ENCODE assay signal across 8 cellular contexts in genomic region chr1:224266936-224267856, GRCh38.
DNase-seq lines count a peak whose midpoint lies in the region; ATAC-seq, FAIRE-seq and TF ChIP-seq lines count a peak whose summit lies in the region.
"Not testable (repeated sequence)": the region's sequence is repeated elsewhere in the genome, so short reads cannot be mapped to it uniquely, and the experiment has no call there.

No MANE protein-coding gene starts in this region.

- H2AFZ ChIP-seq in PC-9; GM12878 (ENCODE audit: control insufficient read depth, low read depth, low read length): not testable (repeated sequence)

- not testable (repeated sequence) for H3F3A ChIP-seq in PC-9 (ENCODE audit: insufficient read depth, low read depth)

- CTCF ChIA-PET in CD4-positive, alpha-beta memory T cell (lab: Charles Lee; ENCODE audit: partially characterized antibody), result interaction anchor here (1.1 kb wide), 1 partner anchor 190 kb away, joined by 6 read pairs; no protein-coding TSS in a partner anchor
- CTCF ChIA-PET in PC-9 (lab: Charles Lee) (interaction anchor here (0.6 kb wide), 1 partner anchor 70 kb away, joined by 5 read pairs; no protein-coding TSS in a partner anchor), GM12878 (lab: Yijun Ruan, JAX) (interaction anchor here (0.6 to 1.4 kb wide), 7 partner anchors 8 to 160 kb away, joined by 3 to 5 read pairs (median 3); no protein-coding TSS in a partner anchor)
- CTCF ChIA-PET in activated CD4-positive, alpha-beta memory T cell treated with anti-CD3 and anti-CD28 coated beads, Interleukin-2, amount 10 ng/mL, durations not matched to agents 7 days and 5 days (lab: Charles Lee), result interaction anchor here (0.7 to 1.0 kb wide), 2 partner anchors 25 to 166 kb away, joined by 3 to 4 read pairs; no protein-coding TSS in a partner anchor

- not testable (repeated sequence) for H3K9me3 ChIP-seq in CD4-positive, alpha-beta memory T cell (ENCODE audit: control insufficient read depth in 1 of 2, low read length in 2 of 2); PC-9 (ENCODE audit: insufficient read depth, low read depth); GM12878 (replicated peaks; ENCODE audit: control insufficient read depth, insufficient read depth, low read length)

- not testable (repeated sequence) for H3K4me3 ChIP-seq in CD4-positive, alpha-beta memory T cell (ENCODE audit: low read length in 2 of 2); PC-9; GM12878

- not testable (repeated sequence) for BruUV-seq in PC-9 (replicated peaks; lab: Mats Ljungman, UMichigan); GM12878 (replicated peaks; lab: Mats Ljungman, UMichigan)

- H3K27ac ChIP-seq in CD4-positive, alpha-beta memory T cell (ENCODE audit: low read depth, low read length), result not testable (repeated sequence)
- H3K27ac ChIP-seq in PC-9 (peak overlapping the region; percentile 61), GM12878 (ENCODE audit: control insufficient read depth, insufficient read depth) (peak overlapping the region; percentile 56)

- H3K36me3 Mint-ChIP-seq in CD4-positive, alpha-beta memory T cell, result peaks cover 40 to 44% of the 10 kb centered on the region in 2 donors
- H3K36me3 Mint-ChIP-seq in activated CD4-positive, alpha-beta memory T cell treated with anti-CD3 and anti-CD28 coated beads, Interleukin-2, amount 10 ng/mL, durations not matched to agents 7 days and 5 days (ENCODE audit: low read depth), result peaks cover 62% of the 10 kb centered on the region
- peaks cover 85% of the 10 kb centered on the region for H3K36me3 Mint-ChIP-seq in stimulated activated effector memory CD8-positive, alpha-beta T cell treated with anti-CD3 and anti-CD28 coated beads, Interleukin-12 subunit alpha, Interleukin-12 subunit beta, amount 100 ng/mL, for 72 hours

- not testable (repeated sequence) for H3K27me3 Mint-ChIP-seq in CD4-positive, alpha-beta memory T cell; activated CD4-positive, alpha-beta memory T cell treated with anti-CD3 and anti-CD28 coated beads, Interleukin-2, amount 10 ng/mL, durations not matched to agents 7 days and 5 days

- TF ChIP-seq CTCF in PC-9 (conservative IDR thresholded peaks at IDR 0.05); GM12878 (IDR thresholded peaks at IDR 0.05 in 2 of 3, conservative IDR thresholded peaks at IDR 0.05 in 1 of 3; ENCODE audit: control insufficient read depth in 2 of 3, extremely low read depth in 1 of 3, insufficient read depth in 1 of 3, low read depth in 3 of 3, low read length in 3 of 3): not testable (repeated sequence)

- not testable (repeated sequence) for H3K79me2 ChIP-seq in PC-9 (ENCODE audit: low read depth); GM12878 (ENCODE audit: control insufficient read depth, insufficient read depth, low read length)

- SMC1A ChIA-PET in GM12878 (lab: Charles Lee; ENCODE audit: uncharacterized antibody, unreplicated experiment), result interaction anchor here (1.0 to 1.3 kb wide), 3 partner anchors 62 to 151 kb away, joined by 3 to 4 read pairs (median 3); no protein-coding TSS in a partner anchor

- peaks cover 8 to 20% (median 10%) of the 10 kb centered on the region in 4 donors for H3K4me1 Mint-ChIP-seq in CD4-positive, alpha-beta memory T cell
- peaks cover 53% of the 10 kb centered on the region for H3K4me1 Mint-ChIP-seq in activated CD4-positive, alpha-beta memory T cell treated with anti-CD3 and anti-CD28 coated beads, Interleukin-2, amount 10 ng/mL, durations not matched to agents 7 days and 5 days
- H3K4me1 Mint-ChIP-seq in stimulated activated effector memory CD8-positive, alpha-beta T cell treated with anti-CD3 and anti-CD28 coated beads, Interleukin-12 subunit alpha, Interleukin-12 subunit beta, amount 100 ng/mL, for 72 hours, result peaks cover 18% of the 10 kb centered on the region

- not testable (repeated sequence) for H3K4me3 Mint-ChIP-seq in CD4-positive, alpha-beta memory T cell; stimulated activated effector memory CD8-positive, alpha-beta T cell treated with anti-CD3 and anti-CD28 coated beads, Interleukin-12 subunit alpha, Interleukin-12 subunit beta, amount 100 ng/mL, for 72 hours
- peak overlapping the region; percentile 2 for H3K4me3 Mint-ChIP-seq in activated CD4-positive, alpha-beta memory T cell treated with anti-CD3 and anti-CD28 coated beads, Interleukin-2, amount 10 ng/mL, durations not matched to agents 7 days and 5 days

- intact Hi-C loops in CD4-positive, alpha-beta memory T cell (cut with micrococcal nuclease); PC-9 (cut with micrococcal nuclease; ENCODE audit: unreplicated experiment); GM12878 (cut with micrococcal nuclease; ENCODE audit: unreplicated experiment): not testable (repeated sequence)

- not testable (repeated sequence) for H3K36me3 ChIP-seq in CD4-positive, alpha-beta memory T cell (ENCODE audit: insufficient read depth, low read length); PC-9 (ENCODE audit: low read depth); GM12878 (ENCODE audit: control insufficient read depth in 2 of 2, insufficient read depth in 2 of 2, low read length in 1 of 2)

- not testable (repeated sequence) for H3K9me3 Mint-ChIP-seq in CD4-positive, alpha-beta memory T cell; activated CD4-positive, alpha-beta memory T cell treated with anti-CD3 and anti-CD28 coated beads, Interleukin-2, amount 10 ng/mL, durations not matched to agents 7 days and 5 days; stimulated activated effector memory CD8-positive, alpha-beta T cell treated with anti-CD3 and anti-CD28 coated beads, Interleukin-12 subunit alpha, Interleukin-12 subunit beta, amount 100 ng/mL, for 72 hours

- POLR2A ChIA-PET in CD4-positive, alpha-beta memory T cell (lab: Charles Lee; ENCODE audit: partially characterized antibody), result interaction anchor here (0.5 to 1.1 kb wide), 4 partner anchors 41 to 168 kb away, joined by 3 to 4 read pairs (median 4); partner anchors contain the start of genes NVL and WDR26
- POLR2A ChIA-PET in PC-9 (lab: Charles Lee; ENCODE audit: unreplicated experiment); GM12878 (lab: Charles Lee): not testable (repeated sequence)
- POLR2A ChIA-PET in activated CD4-positive, alpha-beta memory T cell treated with anti-CD3 and anti-CD28 coated beads, Interleukin-2, amount 10 ng/mL, durations not matched to agents 7 days and 5 days (lab: Charles Lee), result interaction anchor here (0.6 to 1.7 kb wide), 6 partner anchors 10 to 231 kb away, joined by 3 to 4 read pairs (median 3); partner anchors contain the start of gene DEGS1

- peaks cover 11% of the 10 kb centered on the region for H3K4me1 ChIP-seq in CD4-positive, alpha-beta memory T cell (ENCODE audit: insufficient read depth, low read length)
- H3K4me1 ChIP-seq in PC-9 (replicated peaks; ENCODE audit: insufficient read depth), result not testable (repeated sequence)
- peaks cover 21% of the 10 kb centered on the region for H3K4me1 ChIP-seq in GM12878 (ENCODE audit: control insufficient read depth, insufficient read depth, low read length)

- H4K20me1 ChIP-seq in PC-9 (ENCODE audit: insufficient read depth); GM12878 (ENCODE audit: control insufficient read depth, insufficient read depth): not testable (repeated sequence)

- 40% methylated on average over 11 of the region's 11 CpGs for WGBS in GM12878 (ENCODE audit: insufficient coverage, insufficient replicate concordance, low lambda C conversion rate, missing lambda C conversion rate)

- not testable (repeated sequence) for FAIRE-seq in GM12878 (lab: Jason Lieb, UNC)

- peak overlapping the region in 5 of 7 donors; percentile 7 to 58 (median 45) for H3K27ac Mint-ChIP-seq in CD4-positive, alpha-beta memory T cell
- peak overlapping the region; percentile 73 for H3K27ac Mint-ChIP-seq in activated CD4-positive, alpha-beta memory T cell treated with anti-CD3 and anti-CD28 coated beads, Interleukin-2, amount 10 ng/mL, durations not matched to agents 7 days and 5 days
- H3K27ac Mint-ChIP-seq in stimulated activated effector memory CD8-positive, alpha-beta T cell treated with anti-CD3 and anti-CD28 coated beads, Interleukin-12 subunit alpha, Interleukin-12 subunit beta, amount 100 ng/mL, for 72 hours, result peak overlapping the region; percentile 46

- not testable (repeated sequence) for TF ChIP-seq EP300 in GM12878 (IDR thresholded peaks at IDR 0.05; ENCODE audit: borderline replicate concordance in 1 of 2, control insufficient read depth in 1 of 2, low read depth in 2 of 2, low read length in 2 of 2)

- RAD21 ChIA-PET in GM12878 (lab: Charles Lee; ENCODE audit: unreplicated experiment), result interaction anchor here (1.8 kb wide), 1 partner anchor 98 kb away, joined by 6 read pairs; no protein-coding TSS in a partner anchor

- in situ Hi-C loops in GM12878 (cut with MboI), result not testable (repeated sequence)

- not testable (repeated sequence) for TF ChIP-seq POLR2A in GM12878 (IDR thresholded peaks at IDR 0.05; ENCODE audit: low read depth, low read length)

- not testable (repeated sequence) for TF ChIP-seq RAD21 in GM12878 (IDR thresholded peaks at IDR 0.05; ENCODE audit: insufficient read depth, low read depth, low read length)

- not testable (repeated sequence) for DNase-seq in CD4-positive, alpha-beta memory T cell; activated CD4-positive, alpha-beta memory T cell treated with anti-CD3 and anti-CD28 coated beads, Interleukin-2, amount 10 ng/mL, durations not matched to agents 7 days and 5 days; GM12878 (ENCODE audit: low read depth, low spot score)
- peak in 1 of 2 experiments; percentile 24 for DNase-seq in PC-9
- peak; percentile 71 for DNase-seq in islet precursor cell
- peak in 1 of 2 donors; percentile 49 for DNase-seq in stimulated activated effector memory CD8-positive, alpha-beta T cell treated with anti-CD3 and anti-CD28 coated beads, Interleukin-12 subunit alpha, Interleukin-12 subunit beta, amount 100 ng/mL, for 72 hours (ENCODE audit: low spot score in 2 of 2)

- H3K27me3 ChIP-seq in CD4-positive, alpha-beta memory T cell (ENCODE audit: insufficient read depth, low read length); PC-9 (ENCODE audit: insufficient read depth, low read depth); GM12878 (replicated peaks in 1 of 2; ENCODE audit: control insufficient read depth in 2 of 2, insufficient read depth in 2 of 2, low read length in 1 of 2): not testable (repeated sequence)

- not testable (repeated sequence) for H3K4me2 ChIP-seq in PC-9
- H3K4me2 ChIP-seq in GM12878 (ENCODE audit: control insufficient read depth, insufficient read depth), result peak overlapping the region; percentile 30; the same call in 1 of the 2 replicates

- H3K9me2 ChIP-seq in PC-9 (ENCODE audit: insufficient read depth), result not testable (repeated sequence)

- not testable (repeated sequence) for H3K9ac ChIP-seq in GM12878 (ENCODE audit: control insufficient read depth, insufficient read depth, low read length)

- ATAC-seq in GM21360 (IDR thresholded peaks at IDR 0.05; ENCODE audit: unreplicated experiment), result peak; percentile 27
- ATAC-seq in HG03442 (IDR thresholded peaks at IDR 0.05; ENCODE audit: unreplicated experiment), result peak; percentile 14
- ATAC-seq in GM12878, result peak; percentile 51
- peak; percentile 32 for ATAC-seq in stimulated activated effector memory CD8-positive, alpha-beta T cell treated with anti-CD3 and anti-CD28 coated beads, Interleukin-12 subunit alpha, Interleukin-12 subunit beta, amount 100 ng/mL, for 72 hours
